Comparison of ENCODE assay signal across 24 cellular contexts in genomic region chr1:160534823-160535605, GRCh38. TPM values are rescaled to one million over a fixed set of nuclear protein-coding genes. Genes with fewer than 3 reads are reported as not detected.
DNase-seq lines count a peak whose midpoint lies in the region; ATAC-seq, FAIRE-seq and TF ChIP-seq lines count a peak whose summit lies in the region.
"Had no signal": no experiment of that assay in that cellular context is flagged by ENCODE, and none has a peak within 500 bp of the region (broad histone marks: within the 10 kb centered on the region; RNA-seq: fewer than 3 reads in every experiment).

No MANE protein-coding gene starts in this region.

- peak; percentile 9 for FAIRE-seq in GM12891 (lab: Jason Lieb, UNC)
- FAIRE-seq: endometrium, keratinocyte had no signal

- CTCF ChIA-PET in WTC11 (lab: Charles Lee), result interaction anchor here (0.6 to 2.2 kb wide), 8 partner anchors 9 to 451 kb away, joined by 3 to 6 read pairs (median 4); no protein-coding TSS in a partner anchor

- no peaks in the 10 kb centered on the region for H3K4me1 Mint-ChIP-seq in WTC11
- no peaks in the 10 kb centered on the region for H3K4me1 Mint-ChIP-seq in osteocyte (ENCODE audit: unreplicated experiment)
- H3K4me1 Mint-ChIP-seq in HFFc6 (ENCODE audit: low read depth), result no peaks in the 10 kb centered on the region

- H3K27ac Mint-ChIP-seq in WTC11, result no peak overlapping the region
- no peak overlapping the region for H3K27ac Mint-ChIP-seq in osteocyte (ENCODE audit: unreplicated experiment)
- H3K27ac Mint-ChIP-seq in HFFc6, result no peak overlapping the region
- H3K27ac Mint-ChIP-seq: activated CD4-positive, alpha-beta T cell treated with anti-CD3 and anti-CD28 coated beads, Interleukin-2, amount 10 ng/mL, durations not matched to agents 24 days and 14 days; activated naive CD8-positive, alpha-beta T cell; natural killer cell treated with Interleukin-12 subunit alpha and Interleukin-12 subunit beta and Interleukin-15 and Interleukin-18, amount 100 ng/mL, for 72 hours had no signal

- POLR2A ChIA-PET in WTC11 (lab: Charles Lee), result no interaction called here

- no peak overlapping the region for H3K4me3 Mint-ChIP-seq in WTC11
- no peak overlapping the region for H3K4me3 Mint-ChIP-seq in osteocyte (ENCODE audit: unreplicated experiment)
- no peak overlapping the region for H3K4me3 Mint-ChIP-seq in HFFc6
- H3K4me3 Mint-ChIP-seq: activated CD4-positive, alpha-beta T cell treated with anti-CD3 and anti-CD28 coated beads, Interleukin-2, amount 10 ng/mL, durations not matched to agents 24 days and 14 days; activated naive CD8-positive, alpha-beta T cell; natural killer cell treated with Interleukin-12 subunit alpha and Interleukin-12 subunit beta and Interleukin-15 and Interleukin-18, amount 100 ng/mL, for 72 hours had no signal

- ATAC-seq in WTC11, result peak; percentile 66
- ATAC-seq: natural killer cell treated with Interleukin-12 subunit alpha and Interleukin-12 subunit beta and Interleukin-15 and Interleukin-18, amount 100 ng/mL, for 72 hours; right lobe of liver; SK-N-SH treated with all-trans-retinoic acid at 6 μM for 48 hours had no signal

- no peaks in the 10 kb centered on the region for H3K27me3 Mint-ChIP-seq in WTC11 (ENCODE audit: low read depth)
- H3K27me3 Mint-ChIP-seq in osteocyte (ENCODE audit: unreplicated experiment), result no peaks in the 10 kb centered on the region
- H3K27me3 Mint-ChIP-seq in HFFc6 (ENCODE audit: insufficient read depth), result no peaks in the 10 kb centered on the region; the same call in 1 of the 2 replicates
- H3K27me3 Mint-ChIP-seq: activated CD4-positive, alpha-beta T cell treated with anti-CD3 and anti-CD28 coated beads, Interleukin-2, amount 10 ng/mL, durations not matched to agents 24 days and 14 days; activated naive CD8-positive, alpha-beta T cell; natural killer cell treated with Interleukin-12 subunit alpha and Interleukin-12 subunit beta and Interleukin-15 and Interleukin-18, amount 100 ng/mL, for 72 hours had no signal

- no peak for TF ChIP-seq POLR2A in GM12891 (IDR thresholded peaks at IDR 0.05; ENCODE audit: low read depth, low read length)

- peaks cover 53% of the 10 kb centered on the region for H3K9me3 Mint-ChIP-seq in WTC11
- peaks cover 18% of the 10 kb centered on the region for H3K9me3 Mint-ChIP-seq in osteocyte (ENCODE audit: unreplicated experiment)
- H3K9me3 Mint-ChIP-seq in HFFc6, result peaks cover 24% of the 10 kb centered on the region

- peaks cover 32% of the 10 kb centered on the region for H3K36me3 Mint-ChIP-seq in WTC11
- H3K36me3 Mint-ChIP-seq in osteocyte (ENCODE audit: unreplicated experiment), result no peaks in the 10 kb centered on the region
- no peaks in the 10 kb centered on the region for H3K36me3 Mint-ChIP-seq in HFFc6 (ENCODE audit: low read depth)

- DNase-seq in GM12891 (ENCODE audit: insufficient read length, low spot score) (no peak), MV-4-11 (lab: John Stamatoyannopoulos, UW) (peak; percentile 4), WTC11 (ENCODE audit: low spot score) (no peak), osteocyte (ENCODE audit: extremely low spot score, unreplicated experiment) (no peak), NCI-H1436 (lab: John Stamatoyannopoulos, UW) (no peak), HFFc6 (no peak)
- DNase-seq in stimulated activated CD4-positive, alpha-beta T cell treated with anti-CD3 and anti-CD28 coated beads, Interleukin-1b, Interleukin-23, amount 100 ng/mL, for 48 hours, result no peak
- DNase-seq: activated CD4-positive, alpha-beta T cell treated with anti-CD3 and anti-CD28 coated beads, Interleukin-2, amount 10 ng/mL, durations not matched to agents 24 days and 14 days; C1 segment of cervical spinal cord; Calu3; NCI-H2171; NCI-H524; right lobe of liver; stomach; tibial artery had no signal

- no peak overlapping the region for H3K27ac ChIP-seq in C4-2B
- H3K27ac ChIP-seq: ascending aorta, parathyroid adenoma, right lobe of liver, stomach, tibial artery had no signal

- TF ChIP-seq CTCF in C4-2B (conservative IDR thresholded peaks at IDR 0.05), result peak; percentile 17
- TF ChIP-seq CTCF in WTC11 (IDR thresholded peaks at IDR 0.05), result 0 out of 2 replicates have a peak, but pooled peaks have one; percentile 15
- no peak for TF ChIP-seq CTCF in osteocyte (IDR thresholded peaks at IDR 0.05)
- TF ChIP-seq CTCF in HFFc6 (IDR thresholded peaks at IDR 0.05), result no peak

TF ChIP-seq in GM12891, 5 proteins besides CTCF, POLR2A, EP300 and RAD21:
- TF ChIP-seq POU2F2 (IDR thresholded peaks at IDR 0.05; ENCODE audit: low read depth, low read length) (no peak), POLR2AphosphoS5 (IDR thresholded peaks at IDR 0.05; ENCODE audit: low read depth, low read length) (no peak), SPI1 (IDR thresholded peaks at IDR 0.05; ENCODE audit: low read depth, low read length) (no peak), TAF1 (IDR thresholded peaks at IDR 0.05; ENCODE audit: low read depth, low read length) (no peak), PAX5 (IDR thresholded peaks at IDR 0.05; ENCODE audit: insufficient read depth, low read length, severe bottlenecking) (no peak)
TF ChIP-seq in GM12891: peak in this region for 0.

TF ChIP-seq in WTC11, 78 proteins besides CTCF, POLR2A, EP300 and RAD21:
- TF ChIP-seq ZBTB43 (CRISPR knock-in tag; IDR thresholded peaks at IDR 0.05) (no peak), MAX (CRISPR knock-in tag; IDR thresholded peaks at IDR 0.05) (no peak), NFATC4 (CRISPR knock-in tag; IDR thresholded peaks at IDR 0.05) (no peak), GTF2I (CRISPR knock-in tag; conservative IDR thresholded peaks at IDR 0.05) (no peak), MYBL2 (CRISPR knock-in tag; IDR thresholded peaks at IDR 0.05) (no peak), SOX15 (CRISPR knock-in tag; IDR thresholded peaks at IDR 0.05) (no peak), ZNF138 (CRISPR knock-in tag; conservative IDR thresholded peaks at IDR 0.05) (no peak), CBFB (CRISPR knock-in tag; IDR thresholded peaks at IDR 0.05; ENCODE audit: low read depth) (no peak), ZNF317 (CRISPR knock-in tag; IDR thresholded peaks at IDR 0.05; ENCODE audit: borderline replicate concordance, low read depth) (no peak), CREB1 (CRISPR knock-in tag; IDR thresholded peaks at IDR 0.05) (no peak), ELF4 (CRISPR knock-in tag; IDR thresholded peaks at IDR 0.05; ENCODE audit: low read depth) (no peak), E2F4 (CRISPR knock-in tag; IDR thresholded peaks at IDR 0.05; ENCODE audit: borderline replicate concordance, low read depth) (no peak), PRRX2 (CRISPR knock-in tag; IDR thresholded peaks at IDR 0.05) (no peak), GRHL2 (CRISPR knock-in tag; IDR thresholded peaks at IDR 0.05; ENCODE audit: insufficient replicate concordance, severe bottlenecking) (no peak), SP1 (CRISPR knock-in tag; conservative IDR thresholded peaks at IDR 0.05) (no peak), TEAD1 (CRISPR knock-in tag; IDR thresholded peaks at IDR 0.05) (no peak), RORB (CRISPR knock-in tag; IDR thresholded peaks at IDR 0.05) (no peak)
TF ChIP-seq in WTC11: peak in this region for 0.

RNA-seq across cellular contexts. Expression of gene SLAMF6, which starts 12.0 kb away (rescaled TPM):
- polyA plus RNA-seq in GM12891 (2012; ENCODE audit: low read depth, missing spikeins), result 36.4 TPM
- total RNA-seq in WTC11 (2021) (0.18 TPM in 1 of 3 replicates, not detected in the others), osteocyte (not detected in 2 replicates)
- not detected for total RNA-seq in HFFc6 (2021; fragmentation: NEBNext Ultra II Directional; extraction: Animal tissue kit (Norgen Biotek cat#: 25700))
- total RNA-seq: ascending aorta, Calu3, fibroblast of lung had no signal
- polyA plus RNA-seq: fibroblast of lung, keratinocyte had no signal

RNA-seq across cellular contexts. Expression of gene CD84, which starts 44.3 kb away (rescaled TPM):
- polyA plus RNA-seq in GM12891 (2012; ENCODE audit: low read depth, missing spikeins), result 14.9 TPM
- total RNA-seq in WTC11 (2021), result 0.02 to 0.30 TPM (median 0.17 TPM) in 3 replicates
- not detected in 2 replicates for total RNA-seq in osteocyte
- total RNA-seq in HFFc6 (2021; fragmentation: NEBNext Ultra II Directional; extraction: Animal tissue kit (Norgen Biotek cat#: 25700)), result not detected
- total RNA-seq: Calu3, fibroblast of lung had no signal
- polyA plus RNA-seq: fibroblast of lung, keratinocyte had no signal

Comparison
In these comparisons a context has a peak if more than half of its experiments do, and no peak if none do; other contexts are left out.
1. CTCF ChIP-seq: peak in C4-2B (single experiment) and WTC11 (single experiment); none in osteocyte (single experiment) and HFFc6 (single experiment).